ENCODE assay signal across 9 cellular contexts in genomic region chr12:55472297-55472696, GRCh38. TPM values are rescaled to one million over a fixed set of nuclear protein-coding genes. Genes with fewer than 3 reads are reported as not detected.
"Had no signal": no experiment of that assay in that cellular context is flagged by ENCODE, and none has a peak within 500 bp of the region (broad histone marks: within the 10 kb centered on the region; RNA-seq: fewer than 3 reads in every experiment).

No MANE protein-coding gene starts in this region.

- H3K27ac Mint-ChIP-seq: IgD-negative memory B cell had no signal

- H3K36me3 Mint-ChIP-seq: IgD-negative memory B cell had no signal

- FAIRE-seq: HepG2, HTR-8/SVneo had no signal

- H3K27ac ChIP-seq: HL-60 had no signal

- H3K27me3 Mint-ChIP-seq: IgD-negative memory B cell had no signal

- H3K4me3 Mint-ChIP-seq: IgD-negative memory B cell had no signal

- ATAC-seq: HepG2 had no signal

- DNase-seq: IMR-90, KBM-7, KG1 had no signal

RNA-seq across cellular contexts. Expression of gene OR6C70, which starts 2.4 kb away (rescaled TPM):
- total RNA-seq: HepG2, HT-29, HT1080, IMR-90 had no signal
- polyA plus RNA-seq: HepG2, IgD-negative memory B cell, IMR-90 had no signal

RNA-seq across cellular contexts. Expression of gene OR6C68, which starts 19.9 kb away (rescaled TPM):
- total RNA-seq: HepG2, HT-29, HT1080, IMR-90 had no signal
- polyA plus RNA-seq: HepG2, IgD-negative memory B cell, IMR-90 had no signal

RNA-seq across cellular contexts. Expression of gene OR6C2, which starts 28.4 kb away (rescaled TPM):
- total RNA-seq: HepG2, HT-29, HT1080, IMR-90 had no signal
- polyA plus RNA-seq: HepG2, IgD-negative memory B cell, IMR-90 had no signal

RNA-seq across cellular contexts. Expression of gene OR6C76, which starts 46.2 kb away (rescaled TPM):
- total RNA-seq: HepG2, HT-29, HT1080, IMR-90 had no signal
- polyA plus RNA-seq: HepG2, IgD-negative memory B cell, IMR-90 had no signal
